9 cellular contexts compared by ENCODE assay signal in the genomic region with DNA sequence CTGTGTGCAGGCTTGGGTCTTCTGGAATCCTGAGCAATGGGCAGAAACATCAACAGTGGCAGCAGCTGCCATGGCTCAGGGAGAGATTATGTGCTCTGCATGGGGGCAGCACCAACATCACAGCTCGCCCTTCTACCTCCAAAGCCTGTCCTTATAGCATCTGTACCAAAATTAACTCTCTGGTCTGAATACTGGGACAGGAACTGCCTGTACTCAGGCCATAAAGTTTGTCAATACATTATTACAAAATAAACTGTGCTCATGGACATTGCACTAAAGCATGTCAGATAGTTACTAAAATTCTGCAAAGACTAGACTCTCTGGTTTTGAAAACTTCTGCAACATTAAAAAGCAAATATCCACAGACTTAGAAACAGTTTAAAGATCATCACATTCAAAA.
"Had no signal": no experiment of that assay in that cellular context is flagged by ENCODE, and none has a peak within 500 bp of the region (broad histone marks: within the 10 kb centered on the region; RNA-seq: fewer than 3 reads in every experiment).

No MANE protein-coding gene starts in this region.

- H3K9me3 Mint-ChIP-seq: IgD-negative memory B cell had no signal

- H3K27me3 Mint-ChIP-seq: IgD-negative memory B cell had no signal

- H3K4me3 ChIP-seq: GM23248, HAP-1 had no signal

- H2AFZ ChIP-seq: GM23248 had no signal

- H3K27ac Mint-ChIP-seq: HFFc6, IgD-negative memory B cell had no signal

- H3K4me1 ChIP-seq: HAP-1 had no signal

- H3K36me3 Mint-ChIP-seq: IgD-negative memory B cell had no signal

- H3K9me3 ChIP-seq: HAP-1 had no signal

- DNase-seq: GM23248, GOT3, H7, HFFc6 had no signal

- H3K4me3 Mint-ChIP-seq: HFFc6, IgD-negative memory B cell had no signal

- H3K36me3 ChIP-seq: HAP-1 had no signal

- ATAC-seq: HCT116, HepG2 had no signal

- H3K9ac ChIP-seq: GM23248 had no signal

- H3K27ac ChIP-seq: GM23248, HL-60 had no signal
